Comparison of ENCODE assay signal across 20 cellular contexts in genomic region chr7:154598405-154598804, GRCh38.
DNase-seq lines count a peak whose midpoint lies in the region; ATAC-seq and TF ChIP-seq lines count a peak whose summit lies in the region.
"Had no signal": no experiment of that assay in that cellular context is flagged by ENCODE, and none has a peak within 500 bp of the region (broad histone marks: within the 10 kb centered on the region; RNA-seq: fewer than 3 reads in every experiment).

No MANE protein-coding gene starts in this region.

- no peaks in the 10 kb centered on the region for H3F3A ChIP-seq in GM23248 (ENCODE audit: insufficient read depth)

- 62% methylated on average over 3 of the region's 3 CpGs for WGBS in hepatocyte (ENCODE audit: low lambda C conversion rate, missing lambda C conversion rate)
- 6 to 8% methylated on average over 3 of the region's 3 CpGs for WGBS in GM23248 (ENCODE audit: low coverage in 1 of 2, low lambda C conversion rate in 2 of 2, missing lambda C conversion rate in 2 of 2), 2 experiments

- peak; percentile 12 for DNase-seq in NCI-H2107 treated with DMSO at 0.1 percent for 48 hours (lab: John Stamatoyannopoulos, UW; ENCODE audit: unreplicated experiment)
- DNase-seq in NCI-H2107 (lab: John Stamatoyannopoulos, UW) = no peak
- DNase-seq in hepatocyte (ENCODE audit: low spot score) = peak; percentile 37
- peak; percentile 22 for DNase-seq in medulla oblongata (ENCODE audit: extremely low spot score)
- DNase-seq in GM23248 = no peak
- DNase-seq in Peyer's patch = no peak
- DNase-seq: ACHN; CD8-positive, alpha-beta T cell; DMS153; H9; MM.1S; NCI-H1048; NCI-H1417 treated with DMSO at 0.1 percent for 48 hours; NCI-H187; NCI-H446; NCI-H526; SJCRH30 had no signal

- ATAC-seq in GM21360 (IDR thresholded peaks at IDR 0.05; ENCODE audit: unreplicated experiment) = no peak
- ATAC-seq: CD8-positive, alpha-beta T cell had no signal

- no peak overlapping the region for H3K9ac ChIP-seq in GM23248

- H2AFZ ChIP-seq in hepatocyte (no peak overlapping the region), GM23248 (no peak overlapping the region)

- no peaks in the 10 kb centered on the region for H3K79me2 ChIP-seq in hepatocyte
- H3K79me2 ChIP-seq in GM23248 (ENCODE audit: insufficient read depth) = no peaks in the 10 kb centered on the region

- H3K4me3 ChIP-seq in hepatocyte (no peak overlapping the region), GM23248 (no peak overlapping the region), Peyer's patch (no peak overlapping the region)
- H3K4me3 ChIP-seq: SJCRH30 had no signal

- no peaks in the 10 kb centered on the region for H3K4me1 ChIP-seq in hepatocyte (ENCODE audit: insufficient read depth)
- no peaks in the 10 kb centered on the region for H3K4me1 ChIP-seq in GM23248 (ENCODE audit: insufficient read depth)
- H3K4me1 ChIP-seq in Peyer's patch = no peaks in the 10 kb centered on the region
- H3K4me1 ChIP-seq: SJCRH30 had no signal

- H3K4me2 ChIP-seq in hepatocyte (no peak overlapping the region), GM23248 (ENCODE audit: unreplicated experiment) (no peak overlapping the region)

- in situ Hi-C loops in GM23248 (cut with MboI) = no loop called here

- no peaks in the 10 kb centered on the region for H3K9me3 ChIP-seq in hepatocyte (ENCODE audit: low read depth)
- H3K9me3 ChIP-seq in GM23248 (ENCODE audit: low read depth) = peaks cover 3% of the 10 kb centered on the region
- H3K9me3 ChIP-seq in Peyer's patch = no peaks in the 10 kb centered on the region
- H3K9me3 ChIP-seq: SJCRH30 had no signal

- TF ChIP-seq CTCF in hepatocyte (IDR thresholded peaks at IDR 0.05; ENCODE audit: poor library complexity) (no peak), Peyer's patch (IDR thresholded peaks at IDR 0.05) (no peak)

- H3K27ac ChIP-seq in hepatocyte = peak overlapping the region; percentile 84
- peak overlapping the region; percentile 1 for H3K27ac ChIP-seq in temporal lobe (ENCODE audit: low read depth, low read length)
- no peak overlapping the region for H3K27ac ChIP-seq in GM23248
- H3K27ac ChIP-seq in Peyer's patch = no peak overlapping the region
- H3K27ac ChIP-seq: 22Rv1, SJCRH30 had no signal

- H3K9me2 ChIP-seq in hepatocyte (replicated peaks; ENCODE audit: insufficient read depth) = no peaks in the 10 kb centered on the region
- H3K9me2 ChIP-seq in GM23248 (ENCODE audit: insufficient read depth) = no peaks in the 10 kb centered on the region

- H3K27me3 ChIP-seq in hepatocyte = no peaks in the 10 kb centered on the region
- no peaks in the 10 kb centered on the region for H3K27me3 ChIP-seq in GM23248 (replicated peaks; ENCODE audit: insufficient read depth)
- no peaks in the 10 kb centered on the region for H3K27me3 ChIP-seq in Peyer's patch

- TF ChIP-seq POLR2A in Peyer's patch (IDR thresholded peaks at IDR 0.05) = no peak

- no peaks in the 10 kb centered on the region for H4K20me1 ChIP-seq in hepatocyte (ENCODE audit: insufficient read depth, poor library complexity, severe bottlenecking)
- H4K20me1 ChIP-seq in GM23248 (ENCODE audit: insufficient read depth) = no peaks in the 10 kb centered on the region

- H3K36me3 ChIP-seq in hepatocyte (replicated peaks; ENCODE audit: insufficient read depth, low read depth) (no peaks in the 10 kb centered on the region), GM23248 (ENCODE audit: low read depth) (no peaks in the 10 kb centered on the region), Peyer's patch (no peaks in the 10 kb centered on the region)
- H3K36me3 ChIP-seq: SJCRH30 had no signal

Comparison
In these comparisons a context has a peak if more than half of its experiments do, and no peak if none do; other contexts are left out.
1. DNase-seq: peak in NCI-H2107 treated with DMSO at 0.1 percent for 48 hours (single experiment), hepatocyte (single experiment) and medulla oblongata (single experiment); none in NCI-H2107 (single experiment), GM23248 (single experiment) and Peyer's patch (0 of 3).
2. H3K27ac ChIP-seq: peak in hepatocyte (single experiment) and temporal lobe (single experiment); none in GM23248 (single experiment) and Peyer's patch (0 of 4).